26 cellular contexts compared by ENCODE assay signal in genomic region chr16:48481772-48482171, GRCh38.
"Had no signal": no experiment of that assay in that cellular context is flagged by ENCODE, and none has a peak within 500 bp of the region (broad histone marks: within the 10 kb centered on the region; RNA-seq: fewer than 3 reads in every experiment).

No MANE protein-coding gene starts in this region.

- H3K4me1 ChIP-seq: Peyer's patch, SJCRH30 had no signal

- ATAC-seq: activated T-cell treated with anti-CD3 and anti-CD28 coated beads, Interleukin-2, amount 50 U/mL, for 72 hours had no signal

- H3K27me3 Mint-ChIP-seq: brain had no signal

- H3K27ac ChIP-seq: Peyer's patch, RWPE1, SJCRH30, VCaP had no signal

- H3K9me3 Mint-ChIP-seq: central memory CD8-positive, alpha-beta T cell had no signal

- H3K36me3 Mint-ChIP-seq: activated CD4-positive, alpha-beta memory T cell treated with anti-CD3 and anti-CD28 coated beads for 36 hours; brain had no signal

- H3K4me2 ChIP-seq: SK-N-SH had no signal

- FAIRE-seq: astrocyte had no signal

- H3K27ac Mint-ChIP-seq: activated CD4-positive, alpha-beta memory T cell treated with anti-CD3 and anti-CD28 coated beads for 36 hours; activated CD4-positive, alpha-beta T cell treated with anti-CD3 and anti-CD28 coated beads, Interleukin-2, amount 10 ng/mL, durations not matched to agents 7 days and 5 days; activated T-cell treated with anti-CD3 and anti-CD28 coated beads, Interleukin-2, amount 50 U/mL, for 72 hours; activated T-helper 2 cell treated with anti-CD3 and anti-CD28 coated beads, Interferon-gamma antibody, Interleukin-2, Interleukin-4, amounts not matched to agents 10 μg/mL and 5 μg/mL and 100 μg/mL, durations not matched to agents 14 hours and 24 hours and 36 hours had no signal

- DNase-seq: activated CD4-positive, alpha-beta memory T cell treated with anti-CD3 and anti-CD28 coated beads for 36 hours; activated CD4-positive, alpha-beta T cell treated with anti-CD3 and anti-CD28 coated beads, Interleukin-2, amount 10 ng/mL, durations not matched to agents 7 days and 5 days; activated CD4-positive, CD25-positive, alpha-beta regulatory T cell; activated gamma-delta T cell treated with Interleukin-2 at 50 U/mL for 16 hours; activated naive CD4-positive, alpha-beta T cell treated with anti-CD3 and anti-CD28 coated beads, Interleukin-2, amount 50 U/mL, for 16 hours; activated T-cell treated with anti-CD3 and anti-CD28 coated beads for 4 hours; activated T-cell treated with anti-CD3 and anti-CD28 coated beads, Interleukin-2, amount 50 U/mL, for 72 hours; amygdala; Karpas-422; NCI-H1105 treated with DMSO at 0.1 percent for 48 hours; NCI-H1436 treated with DMSO at 0.1 percent for 48 hours; NCI-H187 treated with DMSO at 0.1 percent for 48 hours; NCI-H2171; NCI-H2227 treated with DMSO at 0.1 percent for 48 hours; NCI-H774; Peyer's patch; Right ventricle myocardium superior; SJCRH30; SK-N-SH; T-helper 1 cell had no signal

- H3K9ac ChIP-seq: SK-N-SH had no signal

- H3K4me3 Mint-ChIP-seq: activated CD4-positive, alpha-beta memory T cell treated with anti-CD3 and anti-CD28 coated beads for 36 hours; activated CD4-positive, alpha-beta T cell treated with anti-CD3 and anti-CD28 coated beads, Interleukin-2, amount 10 ng/mL, durations not matched to agents 7 days and 5 days; activated T-cell treated with anti-CD3 and anti-CD28 coated beads, Interleukin-2, amount 50 U/mL, for 72 hours; central memory CD8-positive, alpha-beta T cell had no signal

- H3K4me1 Mint-ChIP-seq: activated CD4-positive, alpha-beta T cell treated with anti-CD3 and anti-CD28 coated beads, Interleukin-2, amount 10 ng/mL, durations not matched to agents 7 days and 5 days; central memory CD8-positive, alpha-beta T cell had no signal

- H3K27me3 ChIP-seq: Peyer's patch, SJCRH30 had no signal

- H3K9me3 ChIP-seq: Peyer's patch, SK-N-SH had no signal

- H3K4me3 ChIP-seq: Peyer's patch, SJCRH30 had no signal

- H3K36me3 ChIP-seq: Peyer's patch, SJCRH30 had no signal
